ENCODE assay signal across 8 cellular contexts in genomic region chr19:12806242-12807131, GRCh38. TPM values are rescaled to one million over a fixed set of nuclear protein-coding genes. Genes with fewer than 3 reads are reported as not detected.
A peak's percentile ranks its signal among the peaks of the same experiment; 100 is the strongest.
DNase-seq lines count a peak whose midpoint lies in the region; ATAC-seq and TF ChIP-seq lines count a peak whose summit lies in the region.

RNASEH2A (plus strand) TSS chr19:12806584; CDS start chr19:12806674, 90 bp downstream.

- DNase-seq in DMS79 treated with DMSO at 0.1 percent for 48 hours (lab: John Stamatoyannopoulos, UW) (peak; percentile 90), H4 (ENCODE audit: low spot score) (peak; percentile 90), MM.1S (peak; percentile 94), SK-MEL-5 (ENCODE audit: low read depth, low spot score) (peak; percentile 87), suprapubic skin (ENCODE audit: low spot score in 2 of 2) (peak; percentile 87 to 92)
- peak; percentile 92 for DNase-seq in activated naive CD4-positive, alpha-beta T cell treated with anti-CD3 and anti-CD28 coated beads for 36 hours

- in situ Hi-C loops in SK-MEL-5 (cut with HindIII; ENCODE audit: low pct_unique_long_range_greater_than_20kb, low sequenced_read_pairs), result no loop called here

- intact Hi-C loops in activated naive CD4-positive, alpha-beta T cell treated with anti-CD3 and anti-CD28 coated beads for 36 hours (cut with micrococcal nuclease), result loop anchor here (1.0 kb wide), 1 partner anchor 79 kb away; no protein-coding TSS in a partner anchor

- peaks cover 22% of the 10 kb centered on the region for H3K4me1 Mint-ChIP-seq in activated naive CD4-positive, alpha-beta T cell treated with anti-CD3 and anti-CD28 coated beads for 36 hours (ENCODE audit: low read depth)

- peak within 1 kb of the TSS; percentile 92 for H3K4me2 ChIP-seq in MM.1S (ENCODE audit: low read depth, low read length)

- H3K27me3 ChIP-seq in MM.1S (replicated peaks; ENCODE audit: insufficient read depth, low read length), result no peaks in the 10 kb centered on the region
- H3K27me3 ChIP-seq in gastroesophageal sphincter, result no peaks in the 10 kb centered on the region
- H3K27me3 ChIP-seq in neutrophil, result peaks cover 28% of the 10 kb centered on the region
- no peaks in the 10 kb centered on the region for H3K27me3 ChIP-seq in suprapubic skin

- peaks cover 8% of the 10 kb centered on the region for H3K79me2 ChIP-seq in MM.1S (ENCODE audit: low read length)

- TF ChIP-seq EP300 in gastroesophageal sphincter (IDR thresholded peaks at IDR 0.05) (no peak), suprapubic skin (IDR thresholded peaks at IDR 0.05) (no peak)

- no peaks in the 10 kb centered on the region for H3K36me3 ChIP-seq in MM.1S (replicated peaks; ENCODE audit: insufficient read depth, low read length)
- H3K36me3 ChIP-seq in gastroesophageal sphincter, result peaks cover 0 to 8% of the 10 kb centered on the region in 2 donors
- peaks cover 11% of the 10 kb centered on the region for H3K36me3 ChIP-seq in neutrophil
- H3K36me3 ChIP-seq in suprapubic skin, result peaks cover 14% of the 10 kb centered on the region

- peak within 1 kb of the TSS; percentile 85 for H3K27ac Mint-ChIP-seq in activated naive CD4-positive, alpha-beta T cell treated with anti-CD3 and anti-CD28 coated beads for 36 hours

- peak within 1 kb of the TSS; percentile 71 for H3K9ac ChIP-seq in MM.1S (ENCODE audit: low read length)

- no peak for TF ChIP-seq POLR2A in gastroesophageal sphincter (IDR thresholded peaks at IDR 0.05)
- TF ChIP-seq POLR2A in suprapubic skin (IDR thresholded peaks at IDR 0.05), result no peak

- H3K27ac ChIP-seq in MM.1S (ENCODE audit: low read length) (peak within 1 kb of the TSS; percentile 14; the same call in 1 of the 2 replicates), gastroesophageal sphincter (peak within 1 kb of the TSS in 3 of 4 donors; percentile 72 to 82 (median 79)), neutrophil (peak within 1 kb of the TSS; percentile 58), suprapubic skin (no peak within 1 kb of the TSS)

- peak within 1 kb of the TSS; percentile 96 for H3K4me3 Mint-ChIP-seq in activated naive CD4-positive, alpha-beta T cell treated with anti-CD3 and anti-CD28 coated beads for 36 hours

- H3F3A ChIP-seq in MM.1S (ENCODE audit: insufficient read depth, low read length), result no peaks in the 10 kb centered on the region

- H3K9me3 Mint-ChIP-seq in activated naive CD4-positive, alpha-beta T cell treated with anti-CD3 and anti-CD28 coated beads for 36 hours, result no peaks in the 10 kb centered on the region

- peak within 1 kb of the TSS; percentile 93 for H2AFZ ChIP-seq in MM.1S (ENCODE audit: low read length)

- 0 to 34% methylated on average over 1 to 6 of the region's 68 CpGs for WGBS in gastroesophageal sphincter (ENCODE audit: low coverage in 1 of 2), 2 donors
- 17% methylated on average over 14 of the region's 68 CpGs for WGBS in suprapubic skin

- CTCF ChIA-PET in activated naive CD4-positive, alpha-beta T cell treated with anti-CD3 and anti-CD28 coated beads for 36 hours (lab: Charles Lee), result interaction anchor here (2.2 to 2.3 kb wide), 3 partner anchors 10 to 47 kb away, joined by 6 to 11 read pairs (median 6); no protein-coding TSS in a partner anchor

- no peaks in the 10 kb centered on the region for H3K9me3 ChIP-seq in MM.1S (replicated peaks; ENCODE audit: insufficient read depth, low read length)
- H3K9me3 ChIP-seq in gastroesophageal sphincter, result no peaks in the 10 kb centered on the region
- H3K9me3 ChIP-seq in neutrophil, result no peaks in the 10 kb centered on the region
- H3K9me3 ChIP-seq in suprapubic skin, result no peaks in the 10 kb centered on the region

- peak; percentile 91 for ATAC-seq in gastroesophageal sphincter

- peak within 1 kb of the TSS; percentile 83 for H3K4me3 ChIP-seq in MM.1S (ENCODE audit: low read length)
- peak within 1 kb of the TSS; percentile 25 to 59 for H3K4me3 ChIP-seq in gastroesophageal sphincter
- peak within 1 kb of the TSS; percentile 71 to 91 for H3K4me3 ChIP-seq in neutrophil (ENCODE audit: low read depth in 1 of 2, low read length in 1 of 2)
- H3K4me3 ChIP-seq in suprapubic skin, result peak within 1 kb of the TSS; percentile 58

- no peaks in the 10 kb centered on the region for H3K27me3 Mint-ChIP-seq in activated naive CD4-positive, alpha-beta T cell treated with anti-CD3 and anti-CD28 coated beads for 36 hours (ENCODE audit: low read depth)

- H3K9me2 ChIP-seq in MM.1S (replicated peaks; ENCODE audit: insufficient read depth, low read length), result no peaks in the 10 kb centered on the region

- TF ChIP-seq CTCF in MM.1S (IDR thresholded peaks at IDR 0.05; ENCODE audit: low read length) (no peak), gastroesophageal sphincter (IDR thresholded peaks at IDR 0.05) (peak in 3 of 4 experiments; percentile 12 to 37 (median 22)), neutrophil (IDR thresholded peaks at IDR 0.05) (peak; percentile 43), suprapubic skin (IDR thresholded peaks at IDR 0.05) (no peak)

- peaks cover 21% of the 10 kb centered on the region for H3K36me3 Mint-ChIP-seq in activated naive CD4-positive, alpha-beta T cell treated with anti-CD3 and anti-CD28 coated beads for 36 hours (ENCODE audit: low read depth)

- H3K4me1 ChIP-seq in MM.1S (ENCODE audit: low read length), result peaks cover 8% of the 10 kb centered on the region
- peaks cover 0 to 28% (median 13%) of the 10 kb centered on the region in 3 donors for H3K4me1 ChIP-seq in gastroesophageal sphincter
- H3K4me1 ChIP-seq in neutrophil (ENCODE audit: control insufficient read depth in 1 of 2, insufficient read depth in 1 of 2, low read depth in 1 of 2, low read length in 1 of 2), result peaks cover 20 to 22% of the 10 kb centered on the region in 2 experiments
- peaks cover 28% of the 10 kb centered on the region for H3K4me1 ChIP-seq in suprapubic skin

- no peaks in the 10 kb centered on the region for H4K20me1 ChIP-seq in MM.1S (ENCODE audit: insufficient read depth, low read length)

RNA-seq across cellular contexts. Expression of gene RNASEH2A, which starts in this region (rescaled TPM):
- total RNA-seq in H4 (2014; rRNA removed; shearing (Covaris generic)), result 74.2 and 92.1 TPM in 2 replicates
- total RNA-seq in SK-MEL-5 (2014; rRNA removed; shearing (Covaris generic)), result 27.6 and 29.2 TPM in 2 replicates
- 26.5 and 37.6 TPM in 2 replicates for polyA plus RNA-seq in SK-MEL-5 (2015; cell fraction: cytosol; rRNA removed)
- polyA plus RNA-seq in SK-MEL-5 (2015; cell fraction: nucleus; rRNA removed), result 23.9 and 36.8 TPM in 2 replicates
- 10 to 100 TPM; 54.8 to 55.6 TPM for total RNA-seq in activated naive CD4-positive, alpha-beta T cell treated with anti-CD3 and anti-CD28 coated beads for 36 hours
- total RNA-seq in gastroesophageal sphincter, result 1 to 10 TPM; 2.0 to 9.4 (median 3.7) TPM
- total RNA-seq in suprapubic skin, result 10 to 100 TPM; 12.3 to 15.4 (median 14.0) TPM

Comparison
In these comparisons a context has a peak if more than half of its experiments do, and no peak if none do; other contexts are left out.
1. CTCF ChIP-seq: peak in gastroesophageal sphincter (3 of 4) and neutrophil (single experiment); none in MM.1S (single experiment) and suprapubic skin (0 of 2).
2. Peak in every context shown above with its lines, with median percentiles within 50 percentile points of each other: DNase-seq and H3K4me3 ChIP-seq.